ENCODE assay signal across 9 cellular contexts in the genomic region with DNA sequence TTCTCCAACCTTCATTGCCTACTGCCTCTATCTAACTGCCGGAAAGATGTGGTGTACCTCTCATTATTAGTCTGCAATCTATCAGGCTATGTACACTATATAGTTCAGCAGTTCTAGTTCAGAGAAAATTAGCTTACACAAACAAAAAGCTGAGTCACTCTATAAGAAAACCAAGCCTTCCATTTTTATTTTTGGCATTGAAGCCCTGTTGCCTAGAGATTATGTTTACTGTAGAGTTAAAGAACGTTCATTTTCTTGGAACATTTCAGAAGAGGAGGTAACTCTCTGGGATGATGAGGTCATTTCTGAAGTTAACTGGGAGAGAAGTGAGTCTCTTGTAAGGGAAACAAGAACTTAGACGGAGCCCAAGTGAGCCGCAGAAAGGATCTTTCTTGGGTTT.
DNase-seq lines count a peak whose midpoint lies in the region; ATAC-seq and TF ChIP-seq lines count a peak whose summit lies in the region.
"Had no signal": no experiment of that assay in that cellular context is flagged by ENCODE, and none has a peak within 500 bp of the region (broad histone marks: within the 10 kb centered on the region; RNA-seq: fewer than 3 reads in every experiment).

No MANE protein-coding gene starts in this region.

- ATAC-seq in stimulated activated naive CD8-positive, alpha-beta T cell treated with anti-CD3 and anti-CD28 coated beads, Interleukin-15, amount 100 ng/mL, for 72 hours, result no peak
- no peak for ATAC-seq in GM18505 (IDR thresholded peaks at IDR 0.05; ENCODE audit: unreplicated experiment)
- ATAC-seq: natural killer cell treated with Interleukin-12 subunit alpha and Interleukin-12 subunit beta and Interleukin-15 and Interleukin-18, amount 100 ng/mL, for 72 hours had no signal

- TF ChIP-seq CTCF in epithelial cell of esophagus (IDR thresholded peaks at IDR 0.05; ENCODE audit: insufficient read depth, low read depth, low read length, missing control alignments) (no peak), lower leg skin (IDR thresholded peaks at IDR 0.05) (no peak)

- H3K27ac Mint-ChIP-seq in stimulated activated naive CD8-positive, alpha-beta T cell treated with anti-CD3 and anti-CD28 coated beads, Interleukin-15, amount 100 ng/mL, for 72 hours, result no peak overlapping the region
- H3K27ac Mint-ChIP-seq: natural killer cell treated with Interleukin-12 subunit alpha and Interleukin-12 subunit beta and Interleukin-15 and Interleukin-18, amount 100 ng/mL, for 72 hours had no signal

- no peak overlapping the region for H3K4me3 ChIP-seq in epithelial cell of esophagus (ENCODE audit: low read length)
- no peak overlapping the region for H3K4me3 ChIP-seq in lower leg skin (ENCODE audit: low read depth, poor library complexity, severe bottlenecking)

- intact Hi-C loops in lower leg skin (cut with DNase I; ENCODE audit: low total_unique reads), result no loop called here

- WGBS in lower leg skin, 2 donors, result 36 to 47% methylated on average over 4 of the region's 4 CpGs

- peak; percentile 60 for DNase-seq in DMS153 (lab: John Stamatoyannopoulos, UW)
- DNase-seq in NCI-H345 treated with DMSO at 0.1 percent for 48 hours (lab: John Stamatoyannopoulos, UW; ENCODE audit: unreplicated experiment), result peak; percentile 5
- DNase-seq in epithelial cell of esophagus (ENCODE audit: low read depth), result peak; percentile 85
- DNase-seq in non-pigmented ciliary epithelial cell (ENCODE audit: low read depth), result peak; percentile 72
- DNase-seq in stimulated activated naive CD8-positive, alpha-beta T cell treated with anti-CD3 and anti-CD28 coated beads, Interleukin-15, amount 100 ng/mL, for 72 hours, result no peak
- DNase-seq in lower leg skin (ENCODE audit: low spot score in 2 of 2), result no peak
- DNase-seq in islet precursor cell, result no peak

- H3K4me3 Mint-ChIP-seq in stimulated activated naive CD8-positive, alpha-beta T cell treated with anti-CD3 and anti-CD28 coated beads, Interleukin-15, amount 100 ng/mL, for 72 hours, result no peak overlapping the region
- H3K4me3 Mint-ChIP-seq: natural killer cell treated with Interleukin-12 subunit alpha and Interleukin-12 subunit beta and Interleukin-15 and Interleukin-18, amount 100 ng/mL, for 72 hours had no signal

- TF ChIP-seq POLR2A in lower leg skin (IDR thresholded peaks at IDR 0.05), result no peak
- no peak for TF ChIP-seq POLR2A in GM18505 (IDR thresholded peaks at IDR 0.05; ENCODE audit: borderline replicate concordance, extremely low read depth, insufficient read depth, insufficient read length)

- no peaks in the 10 kb centered on the region for H3K4me1 Mint-ChIP-seq in stimulated activated naive CD8-positive, alpha-beta T cell treated with anti-CD3 and anti-CD28 coated beads, Interleukin-15, amount 100 ng/mL, for 72 hours

- no peaks in the 10 kb centered on the region for H3K9me3 Mint-ChIP-seq in stimulated activated naive CD8-positive, alpha-beta T cell treated with anti-CD3 and anti-CD28 coated beads, Interleukin-15, amount 100 ng/mL, for 72 hours
- H3K9me3 Mint-ChIP-seq: natural killer cell treated with Interleukin-12 subunit alpha and Interleukin-12 subunit beta and Interleukin-15 and Interleukin-18, amount 100 ng/mL, for 72 hours had no signal

- peaks cover 25% of the 10 kb centered on the region for H3K27me3 Mint-ChIP-seq in stimulated activated naive CD8-positive, alpha-beta T cell treated with anti-CD3 and anti-CD28 coated beads, Interleukin-15, amount 100 ng/mL, for 72 hours

Comparison
In these comparisons a context has a peak if more than half of its experiments do, and no peak if none do; other contexts are left out.
1. DNase-seq: peak in DMS153 (single experiment), NCI-H345 treated with DMSO at 0.1 percent for 48 hours (single experiment), epithelial cell of esophagus (single experiment) and non-pigmented ciliary epithelial cell (single experiment); none in stimulated activated naive CD8-positive, alpha-beta T cell treated with anti-CD3 and anti-CD28 coated beads, Interleukin-15, amount 100 ng/mL, for 72 hours (0 of 2), lower leg skin (0 of 2) and islet precursor cell (single experiment).